Comparison of ENCODE assay signal across 12 cellular contexts in the genomic region with DNA sequence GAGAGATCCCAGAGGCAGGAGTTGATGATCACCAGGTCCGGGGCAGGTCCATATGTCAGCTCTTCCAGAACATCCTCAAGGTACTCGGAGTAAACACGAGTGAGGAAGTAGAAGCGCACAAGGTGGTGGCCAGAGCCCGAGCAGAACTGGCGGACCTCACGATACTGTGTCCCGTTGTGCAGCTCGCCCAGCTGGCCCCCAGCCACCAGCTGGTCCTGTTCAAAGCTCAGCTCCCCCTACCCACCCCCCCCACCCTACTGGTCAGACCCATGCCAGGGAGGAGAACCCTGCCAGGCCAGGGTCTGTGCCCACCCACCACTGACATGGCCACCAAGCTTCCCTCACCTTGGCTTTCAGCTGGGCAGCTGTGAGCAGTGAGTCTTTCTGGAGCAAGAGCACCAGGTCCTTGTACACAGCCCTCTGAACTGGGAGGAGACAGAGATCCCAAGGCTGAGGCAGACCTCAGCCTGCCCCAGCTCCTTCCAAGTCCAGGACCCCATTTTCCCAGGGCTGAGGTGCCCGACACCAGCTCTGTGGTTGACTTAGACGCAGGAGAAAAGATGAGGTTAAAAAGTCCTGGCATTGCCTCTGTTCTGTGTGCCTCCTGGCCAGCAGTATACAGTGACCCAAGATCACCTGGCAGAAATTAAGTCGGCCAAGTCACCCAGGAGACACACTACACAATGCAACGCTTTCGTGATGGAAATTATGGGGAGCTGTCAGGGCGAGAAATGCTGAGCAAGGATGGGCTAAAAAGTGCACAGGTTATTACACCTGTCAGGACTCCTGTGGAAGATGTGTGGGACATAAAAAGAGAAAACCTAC. TPM values are rescaled to one million over a fixed set of nuclear protein-coding genes. Genes with fewer than 3 reads are reported as not detected.
DNase-seq lines count a peak whose midpoint lies in the region; ATAC-seq lines count a peak whose summit lies in the region.
"Had no signal": no experiment of that assay in that cellular context is flagged by ENCODE, and none has a peak within 500 bp of the region (broad histone marks: within the 10 kb centered on the region; RNA-seq: fewer than 3 reads in every experiment).

No MANE protein-coding gene starts in this region.

- H3K27me3 Mint-ChIP-seq in activated naive CD4-positive, alpha-beta T cell treated with anti-CD3 and anti-CD28 coated beads, Interleukin-2, amount 10 ng/mL, durations not matched to agents 7 days and 5 days = peaks cover 4% of the 10 kb centered on the region
- H3K27me3 Mint-ChIP-seq in T-cell = no peaks in the 10 kb centered on the region
- H3K27me3 Mint-ChIP-seq in immature natural killer cell (ENCODE audit: low read depth in 3 of 3) = peaks cover 0 to 13% (median 6%) of the 10 kb centered on the region in 3 donors
- H3K27me3 Mint-ChIP-seq in stimulated activated naive B cell treated with anti-CD40 and anti-IgM and Interleukin-4, amounts not matched to agents 10 μg/mL and 1 μg/mL and 100 μg/mL, for 72 hours = no peaks in the 10 kb centered on the region

- H3K36me3 Mint-ChIP-seq in activated naive CD4-positive, alpha-beta T cell treated with anti-CD3 and anti-CD28 coated beads, Interleukin-2, amount 10 ng/mL, durations not matched to agents 7 days and 5 days = peaks cover 13% of the 10 kb centered on the region
- H3K36me3 Mint-ChIP-seq in T-cell (peaks cover 15% of the 10 kb centered on the region), immature natural killer cell (peaks cover 9 to 14% (median 9%) of the 10 kb centered on the region in 3 donors)
- H3K36me3 Mint-ChIP-seq in stimulated activated naive B cell treated with anti-CD40 and anti-IgM and Interleukin-4, amounts not matched to agents 10 μg/mL and 1 μg/mL and 100 μg/mL, for 72 hours = peaks cover 15 to 50% of the 10 kb centered on the region in 2 donors

- peaks cover 16% of the 10 kb centered on the region for H3K4me1 Mint-ChIP-seq in activated naive CD4-positive, alpha-beta T cell treated with anti-CD3 and anti-CD28 coated beads, Interleukin-2, amount 10 ng/mL, durations not matched to agents 7 days and 5 days
- H3K4me1 Mint-ChIP-seq in T-cell (peaks cover 20 to 32% (median 27%) of the 10 kb centered on the region in 3 donors), immature natural killer cell (peaks cover 28 to 32% of the 10 kb centered on the region in 2 donors)
- H3K4me1 Mint-ChIP-seq in stimulated activated naive B cell treated with anti-CD40 and anti-IgM and Interleukin-4, amounts not matched to agents 10 μg/mL and 1 μg/mL and 100 μg/mL, for 72 hours = peaks cover 18 to 21% of the 10 kb centered on the region in 2 donors

- CTCF ChIA-PET in activated naive CD4-positive, alpha-beta T cell treated with anti-CD3 and anti-CD28 coated beads, Interleukin-2, amount 10 ng/mL, durations not matched to agents 7 days and 5 days (lab: Charles Lee) = interaction anchor here (0.6 to 1.6 kb wide), 3 partner anchors 95 to 151 kb away, joined by 3 to 7 read pairs (median 4); no protein-coding TSS in a partner anchor
- CTCF ChIA-PET in T-cell (lab: Charles Lee) = no interaction called here

- POLR2A ChIA-PET in T-cell (lab: Charles Lee) = interaction anchor here in 1 of 2 donors (0.6 kb wide), 1 partner anchor 131 kb away, joined by 3 read pairs; no protein-coding TSS in a partner anchor

- DNase-seq in activated naive CD4-positive, alpha-beta T cell treated with anti-CD3 and anti-CD28 coated beads, Interleukin-2, amount 10 ng/mL, durations not matched to agents 7 days and 5 days = no peak
- no peak for DNase-seq in activated naive CD4-positive, alpha-beta T cell (lab: John Stamatoyannopoulos, UW)
- DNase-seq in T-cell (no peak), immature natural killer cell (no peak), NCI-H345 (lab: John Stamatoyannopoulos, UW) (no peak), GM19240 (ENCODE audit: insufficient read length, low spot score) (no peak), NOMO-1 treated with dmso at 0.1 percent for 144 hours (lab: John Stamatoyannopoulos, UW; ENCODE audit: unreplicated experiment) (no peak)
- DNase-seq in stimulated activated naive B cell treated with anti-CD40 and anti-IgM and Interleukin-4, amounts not matched to agents 10 μg/mL and 1 μg/mL and 100 μg/mL, for 72 hours = no peak
- DNase-seq: activated gamma-delta T cell, mesendoderm had no signal

- no peak for ATAC-seq in T-cell (replicated peaks in 1 of 4)
- ATAC-seq in stimulated activated naive B cell treated with anti-CD40 and anti-IgM and Interleukin-4, amounts not matched to agents 10 μg/mL and 1 μg/mL and 100 μg/mL, for 72 hours (replicated peaks) = no peak

- H3K4me3 Mint-ChIP-seq in activated naive CD4-positive, alpha-beta T cell treated with anti-CD3 and anti-CD28 coated beads, Interleukin-2, amount 10 ng/mL, durations not matched to agents 7 days and 5 days = peak overlapping the region; percentile 65
- peak overlapping the region; percentile 70 to 89 (median 78) for H3K4me3 Mint-ChIP-seq in T-cell
- peak overlapping the region; percentile 83 to 89 (median 86) for H3K4me3 Mint-ChIP-seq in immature natural killer cell
- peak overlapping the region; percentile 70 to 88 for H3K4me3 Mint-ChIP-seq in stimulated activated naive B cell treated with anti-CD40 and anti-IgM and Interleukin-4, amounts not matched to agents 10 μg/mL and 1 μg/mL and 100 μg/mL, for 72 hours

- peak overlapping the region; percentile 81 for H3K27ac Mint-ChIP-seq in activated naive CD4-positive, alpha-beta T cell treated with anti-CD3 and anti-CD28 coated beads, Interleukin-2, amount 10 ng/mL, durations not matched to agents 7 days and 5 days
- H3K27ac Mint-ChIP-seq in T-cell (peak overlapping the region; percentile 70 to 76), immature natural killer cell (peak overlapping the region; percentile 77 to 92 (median 88))
- H3K27ac Mint-ChIP-seq in stimulated activated naive B cell treated with anti-CD40 and anti-IgM and Interleukin-4, amounts not matched to agents 10 μg/mL and 1 μg/mL and 100 μg/mL, for 72 hours = peak overlapping the region; percentile 97

- no peaks in the 10 kb centered on the region for H3K9me3 Mint-ChIP-seq in activated naive CD4-positive, alpha-beta T cell treated with anti-CD3 and anti-CD28 coated beads, Interleukin-2, amount 10 ng/mL, durations not matched to agents 7 days and 5 days
- no peaks in the 10 kb centered on the region for H3K9me3 Mint-ChIP-seq in T-cell
- no peaks in the 10 kb centered on the region for H3K9me3 Mint-ChIP-seq in immature natural killer cell
- H3K9me3 Mint-ChIP-seq in stimulated activated naive B cell treated with anti-CD40 and anti-IgM and Interleukin-4, amounts not matched to agents 10 μg/mL and 1 μg/mL and 100 μg/mL, for 72 hours = peaks cover 0 to 2% of the 10 kb centered on the region in 2 donors

RNA-seq across cellular contexts. Expression of gene PCED1A, which starts 1.4 kb away (rescaled TPM):
- total RNA-seq in T-cell = 100 to 1,000 TPM in 2 of 5 donors, 10 to 100 TPM in 3; 65.1 to 111 (median 95.2) TPM
- 10 to 100 TPM; 21.9 to 24.1 (median 23.4) TPM for polyA plus RNA-seq in immature natural killer cell

RNA-seq across cellular contexts. Expression of gene VPS16, which starts 1.5 kb away (rescaled TPM):
- total RNA-seq in T-cell = 10 to 100 TPM; 44.5 to 72.2 (median 68.2) TPM
- 10 to 100 TPM; 61.8 to 81.3 (median 76.5) TPM for polyA plus RNA-seq in immature natural killer cell

RNA-seq across cellular contexts. Expression of gene TMEM239, which starts 22.9 kb away (rescaled TPM):
- not detected for total RNA-seq in T-cell
- polyA plus RNA-seq in immature natural killer cell = not detected
- total RNA-seq: dermis blood vessel endothelial cell had no signal
- polyA plus RNA-seq: BJ had no signal

RNA-seq across cellular contexts. Expression of gene C20orf141, which starts 24.3 kb away (rescaled TPM):
- total RNA-seq in T-cell = not detected
- polyA plus RNA-seq in immature natural killer cell = not detected
- total RNA-seq: dermis blood vessel endothelial cell had no signal

RNA-seq across cellular contexts. Expression of gene PTPRA, which starts 34.2 kb away (rescaled TPM):
- total RNA-seq in T-cell = 10 to 100 TPM; 66.2 to 98.6 (median 71.5) TPM
- 10 to 100 TPM; 39.5 to 63.5 (median 60.0) TPM for polyA plus RNA-seq in immature natural killer cell
